In genomic region chr7:119660085-119660484, GRCh38 we compare ENCODE assay signal across 8 cellular contexts.
"Had no signal": no experiment of that assay in that cellular context is flagged by ENCODE, and none has a peak within 500 bp of the region (broad histone marks: within the 10 kb centered on the region; RNA-seq: fewer than 3 reads in every experiment).

No MANE protein-coding gene starts in this region.

- DNase-seq: H9, HCEC 1CT, IMR-90 had no signal

- H3K27ac Mint-ChIP-seq: GM23338, H9 had no signal

- H3K9me3 Mint-ChIP-seq: GM23338 had no signal

- ATAC-seq: GM23338, K562 had no signal

- H3K4me3 ChIP-seq: GM23338, K562 had no signal

- H3K4me1 Mint-ChIP-seq: GM23338, H9 had no signal

- FAIRE-seq: H1, H54, HTR-8/SVneo, K562 had no signal

- H3K4me3 Mint-ChIP-seq: GM23338, H9 had no signal
